ENCODE assay signal across 14 cellular contexts in genomic region chr17:77378318-77379064, GRCh38.
DNase-seq lines count a peak whose midpoint lies in the region; ATAC-seq and TF ChIP-seq lines count a peak whose summit lies in the region.
"Had no signal": no experiment of that assay in that cellular context is flagged by ENCODE, and none has a peak within 500 bp of the region (broad histone marks: within the 10 kb centered on the region; RNA-seq: fewer than 3 reads in every experiment).

No MANE protein-coding gene starts in this region.

- H3K4me1 Mint-ChIP-seq in activated naive CD8-positive, alpha-beta T cell treated with anti-CD3 and anti-CD28 coated beads, Interleukin-2, amount 10 ng/mL, durations not matched to agents 7 days and 5 days, result peaks cover 63% of the 10 kb centered on the region
- H3K4me1 Mint-ChIP-seq in activated naive CD8-positive, alpha-beta T cell treated with anti-CD3 and anti-CD28 coated beads for 36 hours, result peaks cover 79% of the 10 kb centered on the region
- H3K4me1 Mint-ChIP-seq in type B pancreatic cell (ENCODE audit: unreplicated experiment), result peaks cover 52% of the 10 kb centered on the region

- ATAC-seq in activated naive CD8-positive, alpha-beta T cell treated with anti-CD3 and anti-CD28 coated beads, Interleukin-2, amount 10 ng/mL, durations not matched to agents 7 days and 5 days (ENCODE audit: low read depth), result no peak
- no peak for ATAC-seq in GM19023 (IDR thresholded peaks at IDR 0.05; ENCODE audit: unreplicated experiment)
- no peak for ATAC-seq in GM18517 (IDR thresholded peaks at IDR 0.05; ENCODE audit: unreplicated experiment)
- ATAC-seq in GM18505 (IDR thresholded peaks at IDR 0.05; ENCODE audit: unreplicated experiment), result no peak
- ATAC-seq: heart right ventricle, left ventricle myocardium superior, PC-3 had no signal

- POLR2A ChIA-PET in activated naive CD8-positive, alpha-beta T cell treated with anti-CD3 and anti-CD28 coated beads, Interleukin-2, amount 10 ng/mL, durations not matched to agents 7 days and 5 days (lab: Charles Lee), result interaction anchor here (0.6 to 5.9 kb wide), 5 partner anchors 9 to 73 kb away, joined by 3 to 84 read pairs (median 9); no protein-coding TSS in a partner anchor

- peak overlapping the region; percentile 13 for H3K27ac Mint-ChIP-seq in activated naive CD8-positive, alpha-beta T cell treated with anti-CD3 and anti-CD28 coated beads, Interleukin-2, amount 10 ng/mL, durations not matched to agents 7 days and 5 days
- H3K27ac Mint-ChIP-seq in activated naive CD8-positive, alpha-beta T cell treated with anti-CD3 and anti-CD28 coated beads for 36 hours, result no peak overlapping the region
- H3K27ac Mint-ChIP-seq in type B pancreatic cell, result peak overlapping the region; percentile 69

- H3K36me3 Mint-ChIP-seq in activated naive CD8-positive, alpha-beta T cell treated with anti-CD3 and anti-CD28 coated beads, Interleukin-2, amount 10 ng/mL, durations not matched to agents 7 days and 5 days, result peaks cover 18% of the 10 kb centered on the region
- peaks cover 2% of the 10 kb centered on the region for H3K36me3 Mint-ChIP-seq in activated naive CD8-positive, alpha-beta T cell treated with anti-CD3 and anti-CD28 coated beads for 36 hours
- H3K36me3 Mint-ChIP-seq in type B pancreatic cell, result no peaks in the 10 kb centered on the region

- H3K4me3 Mint-ChIP-seq in activated naive CD8-positive, alpha-beta T cell treated with anti-CD3 and anti-CD28 coated beads, Interleukin-2, amount 10 ng/mL, durations not matched to agents 7 days and 5 days, result peak overlapping the region; percentile 4
- H3K4me3 Mint-ChIP-seq in activated naive CD8-positive, alpha-beta T cell treated with anti-CD3 and anti-CD28 coated beads for 36 hours, result no peak overlapping the region
- peak overlapping the region; percentile 58 for H3K4me3 Mint-ChIP-seq in type B pancreatic cell

- H3K9me3 Mint-ChIP-seq in activated naive CD8-positive, alpha-beta T cell treated with anti-CD3 and anti-CD28 coated beads, Interleukin-2, amount 10 ng/mL, durations not matched to agents 7 days and 5 days, result no peaks in the 10 kb centered on the region
- no peaks in the 10 kb centered on the region for H3K9me3 Mint-ChIP-seq in activated naive CD8-positive, alpha-beta T cell treated with anti-CD3 and anti-CD28 coated beads for 36 hours
- H3K9me3 Mint-ChIP-seq in type B pancreatic cell, result no peaks in the 10 kb centered on the region

- no peaks in the 10 kb centered on the region for H3K27me3 Mint-ChIP-seq in activated naive CD8-positive, alpha-beta T cell treated with anti-CD3 and anti-CD28 coated beads, Interleukin-2, amount 10 ng/mL, durations not matched to agents 7 days and 5 days
- no peaks in the 10 kb centered on the region for H3K27me3 Mint-ChIP-seq in activated naive CD8-positive, alpha-beta T cell treated with anti-CD3 and anti-CD28 coated beads for 36 hours
- H3K27me3 Mint-ChIP-seq in type B pancreatic cell, result no peaks in the 10 kb centered on the region

- no peak for TF ChIP-seq POLR2A in GM18505 (IDR thresholded peaks at IDR 0.05; ENCODE audit: borderline replicate concordance, extremely low read depth, insufficient read depth, insufficient read length)

- H3K27ac ChIP-seq in VCaP, result 0 out of 2 replicates have a peak overlapping the region, but pooled peaks have one; percentile 28

- no peak for DNase-seq in activated naive CD8-positive, alpha-beta T cell treated with anti-CD3 and anti-CD28 coated beads, Interleukin-2, amount 10 ng/mL, durations not matched to agents 7 days and 5 days
- no peak for DNase-seq in activated naive CD8-positive, alpha-beta T cell treated with anti-CD3 and anti-CD28 coated beads for 36 hours
- DNase-seq in medulla oblongata (ENCODE audit: extremely low spot score) (peak; percentile 28), type B pancreatic cell (ENCODE audit: extremely low spot score, unreplicated experiment) (no peak)
- DNase-seq: activated naive CD4-positive, alpha-beta T cell; heart right ventricle; left ventricle myocardium superior; NCI-H2227 treated with DMSO at 0.1 percent for 48 hours; occipital lobe; PC-3 had no signal

- no peak for TF ChIP-seq CTCF in VCaP (conservative IDR thresholded peaks at IDR 0.05)
- no peak for TF ChIP-seq CTCF in type B pancreatic cell (conservative IDR thresholded peaks at IDR 0.05)
